Comparison of ENCODE assay signal across 1 cellular context in the genomic region with DNA sequence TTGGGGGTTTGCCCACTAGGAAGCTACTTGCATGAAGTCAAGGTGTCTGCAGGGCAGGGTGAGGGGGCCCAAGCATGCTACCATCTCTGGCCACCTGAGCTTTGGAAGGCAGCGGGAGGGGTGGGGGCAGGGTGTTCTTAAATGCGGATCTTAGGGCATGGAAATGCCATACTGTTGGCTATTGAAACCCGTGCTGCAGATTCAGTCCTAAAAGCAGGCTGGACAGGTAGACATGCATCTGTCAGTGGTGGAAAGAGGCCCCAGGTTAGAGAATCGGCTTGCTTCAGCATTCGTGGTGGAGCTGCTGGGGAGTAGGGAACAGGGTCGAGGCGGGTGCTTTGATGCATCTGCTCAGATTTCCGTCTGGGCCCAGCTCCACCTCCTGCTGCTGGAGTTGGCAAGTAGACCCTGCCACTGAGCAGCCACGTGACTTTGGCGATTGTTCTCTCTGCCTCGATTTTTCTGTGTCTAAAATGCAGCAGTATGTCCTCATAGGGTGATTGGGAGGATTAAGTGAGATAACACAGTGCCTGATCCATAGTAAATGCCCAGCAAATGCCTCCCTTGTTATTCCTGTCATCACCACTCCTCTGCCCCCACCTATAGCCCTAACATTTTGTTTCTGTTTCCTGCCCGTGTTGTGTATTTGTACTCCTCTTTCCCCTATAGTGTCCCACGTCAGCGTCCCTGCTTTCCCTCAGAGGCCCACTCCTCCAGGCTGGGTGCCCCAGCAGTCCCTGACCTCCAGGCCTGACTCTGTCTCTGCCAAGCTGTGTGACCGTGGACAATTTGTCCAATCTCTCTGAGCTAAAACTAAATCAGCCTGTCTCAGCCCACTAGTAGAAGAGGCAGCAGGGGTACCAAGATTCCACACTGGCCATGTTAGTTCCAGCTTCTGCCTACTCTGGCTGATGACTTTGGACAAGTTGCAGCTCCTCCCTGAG.
TF ChIP-seq lines count a peak whose summit lies in the region.

No MANE protein-coding gene starts in this region.

TF ChIP-seq in K562, 482 proteins besides CTCF, POLR2A, EP300 and RAD21 (continues in another document):
- TF ChIP-seq TBL1XR1 (IDR thresholded peaks at IDR 0.05; ENCODE audit: low read length in 2 of 2), result no peak
- TF ChIP-seq GABPA (tag; conservative IDR thresholded peaks at IDR 0.05; ENCODE audit: low read depth), result no peak
- TF ChIP-seq, protein P1, sequence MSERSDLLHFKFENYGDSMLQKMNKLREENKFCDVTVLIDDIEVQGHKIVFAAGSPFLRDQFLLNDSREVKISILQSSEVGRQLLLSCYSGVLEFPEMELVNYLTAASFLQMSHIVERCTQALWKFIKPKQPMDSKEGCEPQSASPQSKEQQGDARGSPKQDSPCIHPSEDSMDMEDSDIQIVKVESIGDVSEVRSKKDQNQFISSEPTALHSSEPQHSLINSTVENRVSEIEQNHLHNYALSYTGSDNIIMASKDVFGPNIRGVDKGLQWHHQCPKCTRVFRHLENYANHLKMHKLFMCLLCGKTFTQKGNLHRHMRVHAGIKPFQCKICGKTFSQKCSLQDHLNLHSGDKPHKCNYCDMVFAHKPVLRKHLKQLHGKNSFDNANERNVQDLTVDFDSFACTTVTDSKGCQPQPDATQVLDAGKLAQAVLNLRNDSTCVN (CRISPR knock-in tag; IDR thresholded peaks at IDR 0.05), result no peak
- TF ChIP-seq TCF3 (CRISPR knock-in tag; IDR thresholded peaks at IDR 0.05), result no peak
- no peak for TF ChIP-seq ZNF584 (CRISPR knock-in tag; IDR thresholded peaks at IDR 0.05; ENCODE audit: low read depth)
- TF ChIP-seq, protein P2, sequence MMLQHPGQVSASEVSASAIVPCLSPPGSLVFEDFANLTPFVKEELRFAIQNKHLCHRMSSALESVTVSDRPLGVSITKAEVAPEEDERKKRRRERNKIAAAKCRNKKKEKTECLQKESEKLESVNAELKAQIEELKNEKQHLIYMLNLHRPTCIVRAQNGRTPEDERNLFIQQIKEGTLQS (IDR thresholded peaks at IDR 0.05), result peak; percentile 4; the same call in 1 of the 2 replicates
- TF ChIP-seq, protein P2 (CRISPR knock-in tag; conservative IDR thresholded peaks at IDR 0.05), result no peak
- TF ChIP-seq TARDBP (IDR thresholded peaks at IDR 0.05), result no peak
- TF ChIP-seq ILK (tag; IDR thresholded peaks at IDR 0.05; ENCODE audit: borderline replicate concordance, low read depth), result no peak
- TF ChIP-seq ESRRA (IDR thresholded peaks at IDR 0.05; ENCODE audit: borderline replicate concordance, low read depth), result no peak
- no peak for TF ChIP-seq NFE2L1 (tag; IDR thresholded peaks at IDR 0.05; ENCODE audit: borderline replicate concordance, low read depth)
- TF ChIP-seq, protein P3, sequence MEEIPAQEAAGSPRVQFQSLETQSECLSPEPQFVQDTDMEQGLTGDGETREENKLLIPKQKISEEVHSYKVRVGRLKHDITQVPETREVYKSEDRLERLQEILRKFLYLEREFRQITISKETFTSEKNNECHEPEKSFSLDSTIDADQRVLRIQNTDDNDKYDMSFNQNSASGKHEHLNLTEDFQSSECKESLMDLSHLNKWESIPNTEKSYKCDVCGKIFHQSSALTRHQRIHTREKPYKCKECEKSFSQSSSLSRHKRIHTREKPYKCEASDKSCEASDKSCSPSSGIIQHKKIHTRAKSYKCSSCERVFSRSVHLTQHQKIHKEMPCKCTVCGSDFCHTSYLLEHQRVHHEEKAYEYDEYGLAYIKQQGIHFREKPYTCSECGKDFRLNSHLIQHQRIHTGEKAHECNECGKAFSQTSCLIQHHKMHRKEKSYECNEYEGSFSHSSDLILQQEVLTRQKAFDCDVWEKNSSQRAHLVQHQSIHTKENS (CRISPR knock-in tag; IDR thresholded peaks at IDR 0.05), result no peak
- TF ChIP-seq, protein P4, sequence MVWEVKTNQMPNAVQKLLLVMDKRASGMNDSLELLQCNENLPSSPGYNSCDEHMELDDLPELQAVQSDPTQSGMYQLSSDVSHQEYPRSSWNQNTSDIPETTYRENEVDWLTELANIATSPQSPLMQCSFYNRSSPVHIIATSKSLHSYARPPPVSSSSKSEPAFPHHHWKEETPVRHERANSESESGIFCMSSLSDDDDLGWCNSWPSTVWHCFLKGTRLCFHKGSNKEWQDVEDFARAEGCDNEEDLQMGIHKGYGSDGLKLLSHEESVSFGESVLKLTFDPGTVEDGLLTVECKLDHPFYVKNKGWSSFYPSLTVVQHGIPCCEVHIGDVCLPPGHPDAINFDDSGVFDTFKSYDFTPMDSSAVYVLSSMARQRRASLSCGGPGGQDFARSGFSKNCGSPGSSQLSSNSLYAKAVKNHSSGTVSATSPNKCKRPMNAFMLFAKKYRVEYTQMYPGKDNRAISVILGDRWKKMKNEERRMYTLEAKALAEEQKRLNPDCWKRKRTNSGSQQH (CRISPR knock-in tag; IDR thresholded peaks at IDR 0.05), result 0 out of 2 replicates have a peak, but pooled peaks have one; percentile 20
- no peak for TF ChIP-seq CBFA2T2 (conservative IDR thresholded peaks at IDR 0.05)
- TF ChIP-seq, protein P5, sequence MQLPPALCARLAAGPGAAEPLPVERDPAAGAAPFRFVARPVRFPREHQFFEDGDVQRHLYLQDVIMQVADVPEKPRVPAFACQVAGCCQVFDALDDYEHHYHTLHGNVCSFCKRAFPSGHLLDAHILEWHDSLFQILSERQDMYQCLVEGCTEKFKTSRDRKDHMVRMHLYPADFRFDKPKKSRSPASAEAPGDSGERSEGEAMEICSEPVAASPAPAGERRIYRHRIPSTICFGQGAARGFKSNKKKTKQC (CRISPR knock-in tag; IDR thresholded peaks at IDR 0.05), result no peak
- TF ChIP-seq, protein P6, sequence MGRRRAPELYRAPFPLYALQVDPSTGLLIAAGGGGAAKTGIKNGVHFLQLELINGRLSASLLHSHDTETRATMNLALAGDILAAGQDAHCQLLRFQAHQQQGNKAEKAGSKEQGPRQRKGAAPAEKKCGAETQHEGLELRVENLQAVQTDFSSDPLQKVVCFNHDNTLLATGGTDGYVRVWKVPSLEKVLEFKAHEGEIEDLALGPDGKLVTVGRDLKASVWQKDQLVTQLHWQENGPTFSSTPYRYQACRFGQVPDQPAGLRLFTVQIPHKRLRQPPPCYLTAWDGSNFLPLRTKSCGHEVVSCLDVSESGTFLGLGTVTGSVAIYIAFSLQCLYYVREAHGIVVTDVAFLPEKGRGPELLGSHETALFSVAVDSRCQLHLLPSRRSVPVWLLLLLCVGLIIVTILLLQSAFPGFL (CRISPR knock-in tag; IDR thresholded peaks at IDR 0.05), result no peak
- TF ChIP-seq, protein P7, sequence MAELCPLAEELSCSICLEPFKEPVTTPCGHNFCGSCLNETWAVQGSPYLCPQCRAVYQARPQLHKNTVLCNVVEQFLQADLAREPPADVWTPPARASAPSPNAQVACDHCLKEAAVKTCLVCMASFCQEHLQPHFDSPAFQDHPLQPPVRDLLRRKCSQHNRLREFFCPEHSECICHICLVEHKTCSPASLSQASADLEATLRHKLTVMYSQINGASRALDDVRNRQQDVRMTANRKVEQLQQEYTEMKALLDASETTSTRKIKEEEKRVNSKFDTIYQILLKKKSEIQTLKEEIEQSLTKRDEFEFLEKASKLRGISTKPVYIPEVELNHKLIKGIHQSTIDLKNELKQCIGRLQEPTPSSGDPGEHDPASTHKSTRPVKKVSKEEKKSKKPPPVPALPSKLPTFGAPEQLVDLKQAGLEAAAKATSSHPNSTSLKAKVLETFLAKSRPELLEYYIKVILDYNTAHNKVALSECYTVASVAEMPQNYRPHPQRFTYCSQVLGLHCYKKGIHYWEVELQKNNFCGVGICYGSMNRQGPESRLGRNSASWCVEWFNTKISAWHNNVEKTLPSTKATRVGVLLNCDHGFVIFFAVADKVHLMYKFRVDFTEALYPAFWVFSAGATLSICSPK (IDR thresholded peaks at IDR 0.05; ENCODE audit: borderline replicate concordance), result no peak
- no peak for TF ChIP-seq NR2C2 (CRISPR knock-in tag; IDR thresholded peaks at IDR 0.05)
- TF ChIP-seq NR2C2 (tag; IDR thresholded peaks at IDR 0.05), result peak; percentile 13
- no peak for TF ChIP-seq ZKSCAN1 (IDR thresholded peaks at IDR 0.05; ENCODE audit: low read depth, low read length)
- TF ChIP-seq, protein P8, sequence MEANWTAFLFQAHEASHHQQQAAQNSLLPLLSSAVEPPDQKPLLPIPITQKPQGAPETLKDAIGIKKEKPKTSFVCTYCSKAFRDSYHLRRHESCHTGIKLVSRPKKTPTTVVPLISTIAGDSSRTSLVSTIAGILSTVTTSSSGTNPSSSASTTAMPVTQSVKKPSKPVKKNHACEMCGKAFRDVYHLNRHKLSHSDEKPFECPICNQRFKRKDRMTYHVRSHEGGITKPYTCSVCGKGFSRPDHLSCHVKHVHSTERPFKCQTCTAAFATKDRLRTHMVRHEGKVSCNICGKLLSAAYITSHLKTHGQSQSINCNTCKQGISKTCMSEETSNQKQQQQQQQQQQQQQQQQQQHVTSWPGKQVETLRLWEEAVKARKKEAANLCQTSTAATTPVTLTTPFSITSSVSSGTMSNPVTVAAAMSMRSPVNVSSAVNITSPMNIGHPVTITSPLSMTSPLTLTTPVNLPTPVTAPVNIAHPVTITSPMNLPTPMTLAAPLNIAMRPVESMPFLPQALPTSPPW (CRISPR knock-in tag; IDR thresholded peaks at IDR 0.05), result no peak
- TF ChIP-seq, protein P9, sequence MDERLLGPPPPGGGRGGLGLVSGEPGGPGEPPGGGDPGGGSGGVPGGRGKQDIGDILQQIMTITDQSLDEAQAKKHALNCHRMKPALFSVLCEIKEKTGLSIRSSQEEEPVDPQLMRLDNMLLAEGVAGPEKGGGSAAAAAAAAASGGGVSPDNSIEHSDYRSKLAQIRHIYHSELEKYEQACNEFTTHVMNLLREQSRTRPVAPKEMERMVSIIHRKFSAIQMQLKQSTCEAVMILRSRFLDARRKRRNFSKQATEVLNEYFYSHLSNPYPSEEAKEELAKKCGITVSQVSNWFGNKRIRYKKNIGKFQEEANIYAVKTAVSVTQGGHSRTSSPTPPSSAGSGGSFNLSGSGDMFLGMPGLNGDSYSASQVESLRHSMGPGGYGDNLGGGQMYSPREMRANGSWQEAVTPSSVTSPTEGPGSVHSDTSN (CRISPR knock-in tag; IDR thresholded peaks at IDR 0.05; ENCODE audit: low read depth), result no peak
- TF ChIP-seq, protein P9 (tag; conservative IDR thresholded peaks at IDR 0.05; ENCODE audit: low read depth), result no peak
- TF ChIP-seq ZNF644 (tag; IDR thresholded peaks at IDR 0.05; ENCODE audit: low read depth), result no peak
- TF ChIP-seq RUNX1 (IDR thresholded peaks at IDR 0.05; ENCODE audit: low read depth), result no peak
- peak; percentile 80; the same call in 1 of the 2 replicates for TF ChIP-seq FOSL1 (tag; conservative IDR thresholded peaks at IDR 0.05)
- TF ChIP-seq MEF2D (tag; conservative IDR thresholded peaks at IDR 0.05; ENCODE audit: low read depth), result 0 out of 2 replicates have a peak, but pooled peaks have one; percentile 7
- TF ChIP-seq, protein P10, sequence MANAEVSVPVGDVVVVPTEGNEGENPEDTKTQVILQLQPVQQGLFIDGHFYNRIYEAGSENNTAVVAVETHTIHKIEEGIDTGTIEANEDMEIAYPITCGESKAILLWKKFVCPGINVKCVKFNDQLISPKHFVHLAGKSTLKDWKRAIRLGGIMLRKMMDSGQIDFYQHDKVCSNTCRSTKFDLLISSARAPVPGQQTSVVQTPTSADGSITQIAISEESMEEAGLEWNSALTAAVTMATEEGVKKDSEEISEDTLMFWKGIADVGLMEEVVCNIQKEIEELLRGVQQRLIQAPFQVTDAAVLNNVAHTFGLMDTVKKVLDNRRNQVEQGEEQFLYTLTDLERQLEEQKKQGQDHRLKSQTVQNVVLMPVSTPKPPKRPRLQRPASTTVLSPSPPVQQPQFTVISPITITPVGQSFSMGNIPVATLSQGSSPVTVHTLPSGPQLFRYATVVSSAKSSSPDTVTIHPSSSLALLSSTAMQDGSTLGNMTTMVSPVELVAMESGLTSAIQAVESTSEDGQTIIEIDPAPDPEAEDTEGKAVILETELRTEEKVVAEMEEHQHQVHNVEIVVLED (CRISPR knock-in tag; IDR thresholded peaks at IDR 0.05), result no peak
- TF ChIP-seq, protein P11, sequence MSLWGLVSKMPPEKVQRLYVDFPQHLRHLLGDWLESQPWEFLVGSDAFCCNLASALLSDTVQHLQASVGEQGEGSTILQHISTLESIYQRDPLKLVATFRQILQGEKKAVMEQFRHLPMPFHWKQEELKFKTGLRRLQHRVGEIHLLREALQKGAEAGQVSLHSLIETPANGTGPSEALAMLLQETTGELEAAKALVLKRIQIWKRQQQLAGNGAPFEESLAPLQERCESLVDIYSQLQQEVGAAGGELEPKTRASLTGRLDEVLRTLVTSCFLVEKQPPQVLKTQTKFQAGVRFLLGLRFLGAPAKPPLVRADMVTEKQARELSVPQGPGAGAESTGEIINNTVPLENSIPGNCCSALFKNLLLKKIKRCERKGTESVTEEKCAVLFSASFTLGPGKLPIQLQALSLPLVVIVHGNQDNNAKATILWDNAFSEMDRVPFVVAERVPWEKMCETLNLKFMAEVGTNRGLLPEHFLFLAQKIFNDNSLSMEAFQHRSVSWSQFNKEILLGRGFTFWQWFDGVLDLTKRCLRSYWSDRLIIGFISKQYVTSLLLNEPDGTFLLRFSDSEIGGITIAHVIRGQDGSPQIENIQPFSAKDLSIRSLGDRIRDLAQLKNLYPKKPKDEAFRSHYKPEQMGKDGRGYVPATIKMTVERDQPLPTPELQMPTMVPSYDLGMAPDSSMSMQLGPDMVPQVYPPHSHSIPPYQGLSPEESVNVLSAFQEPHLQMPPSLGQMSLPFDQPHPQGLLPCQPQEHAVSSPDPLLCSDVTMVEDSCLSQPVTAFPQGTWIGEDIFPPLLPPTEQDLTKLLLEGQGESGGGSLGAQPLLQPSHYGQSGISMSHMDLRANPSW (CRISPR knock-in tag; IDR thresholded peaks at IDR 0.05), result 0 out of 2 replicates have a peak, but pooled peaks have one; percentile 41
- TF ChIP-seq CHCHD3 (CRISPR knock-in tag; IDR thresholded peaks at IDR 0.05), result no peak
- TF ChIP-seq, protein P12, sequence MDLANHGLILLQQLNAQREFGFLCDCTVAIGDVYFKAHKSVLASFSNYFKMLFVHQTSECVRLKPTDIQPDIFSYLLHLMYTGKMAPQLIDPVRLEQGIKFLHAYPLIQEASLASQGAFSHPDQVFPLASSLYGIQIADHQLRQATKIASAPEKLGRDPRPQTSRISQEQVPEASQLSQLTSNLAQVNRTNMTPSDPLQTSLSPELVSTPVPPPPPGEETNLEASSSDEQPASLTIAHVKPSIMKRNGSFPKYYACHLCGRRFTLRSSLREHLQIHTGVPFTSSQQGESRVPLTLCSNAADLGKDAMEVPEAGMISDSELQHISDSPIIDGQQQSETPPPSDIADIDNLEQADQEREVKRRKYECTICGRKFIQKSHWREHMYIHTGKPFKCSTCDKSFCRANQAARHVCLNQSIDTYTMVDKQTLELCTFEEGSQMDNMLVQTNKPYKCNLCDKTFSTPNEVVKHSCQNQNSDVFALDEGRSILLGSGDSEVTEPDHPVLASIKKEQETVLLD (IDR thresholded peaks at IDR 0.05), result no peak
- TF ChIP-seq TCFL5 (CRISPR knock-in tag; conservative IDR thresholded peaks at IDR 0.05), result no peak
- no peak for TF ChIP-seq MEIS2 (IDR thresholded peaks at IDR 0.05; ENCODE audit: partially characterized antibody)
